In the genomic region with DNA sequence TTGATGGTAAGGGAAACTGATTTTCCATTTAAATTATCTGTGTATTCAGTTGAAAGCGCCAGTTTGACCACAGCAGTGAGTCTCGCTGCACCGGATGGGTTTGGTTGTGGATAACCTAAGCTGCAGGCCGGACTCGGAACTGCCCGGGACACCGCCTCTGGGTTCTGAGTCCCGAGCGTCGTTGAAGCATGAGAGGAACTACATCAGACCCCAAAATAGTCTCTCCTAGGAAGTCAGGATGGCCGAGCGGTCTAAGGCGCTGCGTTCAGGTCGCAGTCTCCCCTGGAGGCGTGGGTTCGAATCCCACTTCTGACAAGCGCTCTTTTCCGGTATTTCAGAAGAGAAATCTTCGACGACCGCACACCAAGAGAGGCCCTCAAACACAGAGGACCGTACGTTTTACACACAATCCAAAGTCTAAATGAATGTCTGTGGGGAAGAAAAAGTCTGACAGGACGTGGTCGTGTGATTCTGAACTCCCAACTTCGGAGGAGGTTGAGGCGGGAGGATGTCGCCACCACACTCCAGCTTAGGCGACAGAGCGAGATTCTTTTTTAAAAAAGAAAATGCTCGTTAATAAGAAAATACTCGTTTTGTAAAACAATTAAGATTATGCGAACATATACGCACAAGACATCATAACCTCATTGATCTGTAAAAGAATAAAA, we compare ENCODE assay signal across 8 cellular contexts. TPM values are rescaled to one million over a fixed set of nuclear protein-coding genes. Genes with fewer than 3 reads are reported as not detected.
A peak's percentile ranks its signal among the peaks of the same experiment; 100 is the strongest.
DNase-seq lines count a peak whose midpoint lies in the region; ATAC-seq, FAIRE-seq and TF ChIP-seq lines count a peak whose summit lies in the region.

No MANE protein-coding gene starts in this region.

- H3K27me3 Mint-ChIP-seq in brain: peaks cover 12% of the 10 kb centered on the region

- no peaks in the 10 kb centered on the region for H3K4me1 Mint-ChIP-seq in brain

- peak; percentile 78 for FAIRE-seq in TTC549 (lab: Jason Lieb, UNC)

- no peak overlapping the region for H3K4me3 Mint-ChIP-seq in brain

- no peaks in the 10 kb centered on the region for H3K27me3 ChIP-seq in iPS DF 6.9 (ENCODE audit: control insufficient read depth, insufficient read depth, low read length)
- no peaks in the 10 kb centered on the region for H3K27me3 ChIP-seq in gastrocnemius medialis

- peaks cover 2% of the 10 kb centered on the region; the same call in 1 of the 2 replicates for H3K4me1 ChIP-seq in iPS DF 6.9 (ENCODE audit: control insufficient read depth, insufficient read depth, low read length)
- H3K4me1 ChIP-seq in gastrocnemius medialis: peaks cover 15 to 22% of the 10 kb centered on the region in 2 donors

- H3K27ac ChIP-seq in iPS DF 6.9 (ENCODE audit: low read length): no peak overlapping the region
- peak overlapping the region; percentile 86 to 98 (median 88) for H3K27ac ChIP-seq in gastrocnemius medialis

- intact Hi-C loops in gastrocnemius medialis (cut with DNase I; ENCODE audit: low total_unique reads): loop anchor here (1.0 to 5.0 kb wide), 8 partner anchors 55 to 313 kb away; a partner anchor contains a TSS

- H3K36me3 Mint-ChIP-seq in brain: no peaks in the 10 kb centered on the region

- no peaks in the 10 kb centered on the region for H3K9me3 ChIP-seq in iPS DF 6.9 (ENCODE audit: control insufficient read depth, insufficient read depth, low read length)
- H3K9me3 ChIP-seq in gastrocnemius medialis: no peaks in the 10 kb centered on the region

- peak overlapping the region; percentile 67; the same call in 1 of the 2 replicates for H3K4me3 ChIP-seq in iPS DF 6.9 (ENCODE audit: low read length)
- peak overlapping the region; percentile 46 to 65 (median 56) for H3K4me3 ChIP-seq in gastrocnemius medialis

- H3K36me3 ChIP-seq in iPS DF 6.9 (ENCODE audit: control insufficient read depth, insufficient read depth, low read length): no peaks in the 10 kb centered on the region
- H3K36me3 ChIP-seq in gastrocnemius medialis: no peaks in the 10 kb centered on the region

- TF ChIP-seq POLR2A in gastrocnemius medialis (IDR thresholded peaks at IDR 0.05): peak; percentile 35 to 43

- TF ChIP-seq CTCF in brain (conservative IDR thresholded peaks at IDR 0.05) (peak; percentile 42 to 52), gastrocnemius medialis (IDR thresholded peaks at IDR 0.05 in 4 of 5, conservative IDR thresholded peaks at IDR 0.05 in 1 of 5) (peak; percentile 44 to 61 (median 51))

- H3K9me3 Mint-ChIP-seq in brain: peaks cover 0 to 6% (median 4%) of the 10 kb centered on the region in 5 experiments

- WGBS in iPS DF 6.9 (ENCODE audit: insufficient coverage, insufficient read length): no CpG with 5 or more reads among the region's 35 CpGs

- ATAC-seq in GM18498 (IDR thresholded peaks at IDR 0.05; ENCODE audit: unreplicated experiment) (peak; percentile 51), HG02938 (IDR thresholded peaks at IDR 0.05; ENCODE audit: unreplicated experiment) (peak; percentile 49), gastrocnemius medialis (peak; percentile 83 to 84)

- peak; percentile 67 to 89 for DNase-seq in NCI-H2081 (lab: John Stamatoyannopoulos, UW)
- DNase-seq in iPS DF 6.9 (ENCODE audit: low read depth, low spot score): peak; percentile 82
- DNase-seq in gastrocnemius medialis: peak; percentile 79 to 86
- no peak for DNase-seq in DMS79 treated with DMSO at 0.1 percent for 48 hours (lab: John Stamatoyannopoulos, UW)

- no peak overlapping the region for H3K27ac Mint-ChIP-seq in brain

- in situ Hi-C loops in gastrocnemius medialis (cut with MboI; ENCODE audit: low sequenced_read_pairs in 4 of 4): loop anchor here (5.0 to 10.0 kb wide), 4 partner anchors 117 to 222 kb away; no protein-coding TSS in a partner anchor

RNA-seq across cellular contexts. Expression of a gene that starts 15.4 kb away (rescaled TPM):
- polyA plus RNA-seq in brain (ENCODE audit: insufficient read depth, low read depth, low replicate concordance): 153 TPM
- 1 to 10 TPM; 1.2 to 6.2 (median 4.7) TPM for total RNA-seq in gastrocnemius medialis

RNA-seq across cellular contexts. Expression of a gene that starts 54.8 kb away (rescaled TPM):
- polyA plus RNA-seq in brain (ENCODE audit: insufficient read depth, low read depth, low replicate concordance): 62.5 TPM
- 10 to 100 TPM; 25.5 to 52.6 (median 44.5) TPM for total RNA-seq in gastrocnemius medialis

RNA-seq across cellular contexts. Expression of a gene that starts 58.7 kb away (rescaled TPM):
- not detected for polyA plus RNA-seq in brain (ENCODE audit: insufficient read depth, low read depth, low replicate concordance)
- total RNA-seq in gastrocnemius medialis: not detected
